21 cellular contexts compared by ENCODE assay signal in the genomic region with DNA sequence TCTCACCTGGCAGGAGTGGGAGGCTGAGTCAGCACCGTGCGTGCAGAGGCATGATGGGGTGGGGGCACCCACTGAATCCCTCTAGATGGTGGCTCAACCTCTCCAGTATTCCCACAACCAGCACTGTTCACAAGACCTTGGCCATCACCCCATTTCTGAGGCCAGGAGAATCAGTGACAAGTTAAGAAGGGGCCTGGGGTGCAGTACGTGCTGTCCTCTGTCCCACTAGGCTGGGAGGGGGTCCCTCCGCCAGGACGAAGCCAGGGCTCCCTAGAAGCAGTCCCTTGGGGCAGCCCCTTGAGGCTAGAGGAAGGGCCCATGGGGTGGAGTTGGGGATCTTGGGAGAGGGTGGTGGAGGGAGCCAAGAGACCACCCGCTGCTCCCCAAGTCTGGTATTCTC. TPM values are rescaled to one million over a fixed set of nuclear protein-coding genes. Genes with fewer than 3 reads are reported as not detected.
DNase-seq lines count a peak whose midpoint lies in the region; ATAC-seq and TF ChIP-seq lines count a peak whose summit lies in the region.
"Had no signal": no experiment of that assay in that cellular context is flagged by ENCODE, and none has a peak within 500 bp of the region (broad histone marks: within the 10 kb centered on the region; RNA-seq: fewer than 3 reads in every experiment).

No MANE protein-coding gene starts in this region.

- H3K27me3 ChIP-seq in osteoblast (ENCODE audit: insufficient read depth, low read length) (peaks cover 12% of the 10 kb centered on the region), aorta (ENCODE audit: control insufficient read depth in 1 of 2, insufficient read depth in 2 of 2, low read length in 1 of 2) (no peaks in the 10 kb centered on the region)
- H3K27me3 ChIP-seq: BE2C, Peyer's patch had no signal

- no peaks in the 10 kb centered on the region for H3K9me3 ChIP-seq in osteoblast (ENCODE audit: low read depth, low read length)
- H3K9me3 ChIP-seq in aorta (ENCODE audit: control insufficient read depth, low read length), result no peaks in the 10 kb centered on the region
- H3K9me3 ChIP-seq: BE2C, Peyer's patch had no signal

- no peak overlapping the region for H3K4me2 ChIP-seq in osteoblast (ENCODE audit: insufficient read depth, low read length)

- no peaks in the 10 kb centered on the region for H3K4me1 Mint-ChIP-seq in natural killer cell treated with Interleukin-12 subunit alpha and Interleukin-12 subunit beta and Interleukin-15 and Interleukin-18, amount 100 ng/mL, for 72 hours (ENCODE audit: low read depth in 2 of 2)
- no peaks in the 10 kb centered on the region for H3K4me1 Mint-ChIP-seq in natural killer cell
- H3K4me1 Mint-ChIP-seq in stimulated activated effector memory CD8-positive, alpha-beta T cell treated with anti-CD3 and anti-CD28 coated beads, Interleukin-12 subunit alpha, Interleukin-12 subunit beta, amount 100 ng/mL, for 72 hours, result no peaks in the 10 kb centered on the region
- H3K4me1 Mint-ChIP-seq: CD4-positive, alpha-beta memory T cell had no signal

- H3K27ac Mint-ChIP-seq in natural killer cell treated with Interleukin-12 subunit alpha and Interleukin-12 subunit beta and Interleukin-15 and Interleukin-18, amount 100 ng/mL, for 72 hours, result no peak overlapping the region
- H3K27ac Mint-ChIP-seq in natural killer cell, result no peak overlapping the region
- H3K27ac Mint-ChIP-seq in stimulated activated effector memory CD8-positive, alpha-beta T cell treated with anti-CD3 and anti-CD28 coated beads, Interleukin-12 subunit alpha, Interleukin-12 subunit beta, amount 100 ng/mL, for 72 hours, result no peak overlapping the region
- H3K27ac Mint-ChIP-seq: CD4-positive, alpha-beta memory T cell had no signal

- WGBS in aorta, 2 donors, result 82 to 87% methylated on average over 6 of the region's 6 CpGs

- H3K27ac ChIP-seq in osteoblast (ENCODE audit: low read depth, low read length), result no peak overlapping the region
- H3K27ac ChIP-seq in aorta (ENCODE audit: low read depth in 1 of 2, low read length in 2 of 2), result no peak overlapping the region
- H3K27ac ChIP-seq: Peyer's patch had no signal

- peaks cover 0 to 6% of the 10 kb centered on the region in 2 donors for H3K27me3 Mint-ChIP-seq in natural killer cell treated with Interleukin-12 subunit alpha and Interleukin-12 subunit beta and Interleukin-15 and Interleukin-18, amount 100 ng/mL, for 72 hours
- peaks cover 0 to 5% of the 10 kb centered on the region in 2 donors for H3K27me3 Mint-ChIP-seq in natural killer cell (ENCODE audit: low read depth in 2 of 2)

- H4K20me1 ChIP-seq in osteoblast (ENCODE audit: insufficient read depth, low read length), result no peaks in the 10 kb centered on the region

- H3K79me2 ChIP-seq in osteoblast (ENCODE audit: insufficient read depth, low read length), result no peaks in the 10 kb centered on the region

- no peak overlapping the region for H3K4me3 Mint-ChIP-seq in natural killer cell treated with Interleukin-12 subunit alpha and Interleukin-12 subunit beta and Interleukin-15 and Interleukin-18, amount 100 ng/mL, for 72 hours
- no peak overlapping the region for H3K4me3 Mint-ChIP-seq in natural killer cell
- H3K4me3 Mint-ChIP-seq in stimulated activated effector memory CD8-positive, alpha-beta T cell treated with anti-CD3 and anti-CD28 coated beads, Interleukin-12 subunit alpha, Interleukin-12 subunit beta, amount 100 ng/mL, for 72 hours, result no peak overlapping the region
- H3K4me3 Mint-ChIP-seq: CD4-positive, alpha-beta memory T cell had no signal

- no peak overlapping the region for H2AFZ ChIP-seq in osteoblast (ENCODE audit: low read length)

- TF ChIP-seq CTCF in natural killer cell (IDR thresholded peaks at IDR 0.05) (no peak), epithelial cell of esophagus (IDR thresholded peaks at IDR 0.05; ENCODE audit: insufficient read depth, low read depth, low read length, missing control alignments) (no peak), osteoblast (IDR thresholded peaks at IDR 0.05; ENCODE audit: extremely low read depth, low read depth, low read length) (no peak), GM20000 (IDR thresholded peaks at IDR 0.05; ENCODE audit: extremely low read depth, missing control alignments) (no peak)

- peak; percentile 54 for DNase-seq in natural killer cell treated with Interleukin-12 subunit alpha and Interleukin-12 subunit beta and Interleukin-15 and Interleukin-18, amount 100 ng/mL, for 72 hours (ENCODE audit: low spot score)
- DNase-seq in natural killer cell (no peak), epithelial cell of esophagus (ENCODE audit: low read depth) (peak; percentile 26), osteoblast (ENCODE audit: insufficient read length, low spot score, missing footprints) (peak; percentile 37), aorta (peak; percentile 16 to 38), GM20000 (ENCODE audit: low spot score) (no peak), NCI-H1417 treated with DMSO at 0.1 percent for 48 hours (lab: John Stamatoyannopoulos, UW) (no peak)
- no peak for DNase-seq in stimulated activated effector memory CD8-positive, alpha-beta T cell treated with anti-CD3 and anti-CD28 coated beads, Interleukin-12 subunit alpha, Interleukin-12 subunit beta, amount 100 ng/mL, for 72 hours (ENCODE audit: low spot score in 2 of 2)
- DNase-seq: DND-41, GF-D8, Karpas-422, MM.1S, NCI-H1105, NCI-H187 treated with DMSO at 0.1 percent for 48 hours, NCI-H82 had no signal

- H3K36me3 ChIP-seq in osteoblast (ENCODE audit: insufficient read depth, low read length) (no peaks in the 10 kb centered on the region), aorta (ENCODE audit: control insufficient read depth in 1 of 2, insufficient read depth in 2 of 2, low read length in 1 of 2) (no peaks in the 10 kb centered on the region)
- H3K36me3 ChIP-seq: BE2C, Peyer's patch had no signal

- intact Hi-C loops in natural killer cell (cut with micrococcal nuclease) (no loop called here), aorta (cut with DNase I) (no loop called here)

- no peaks in the 10 kb centered on the region for H3K36me3 Mint-ChIP-seq in natural killer cell treated with Interleukin-12 subunit alpha and Interleukin-12 subunit beta and Interleukin-15 and Interleukin-18, amount 100 ng/mL, for 72 hours
- no peaks in the 10 kb centered on the region for H3K36me3 Mint-ChIP-seq in natural killer cell
- no peaks in the 10 kb centered on the region for H3K36me3 Mint-ChIP-seq in stimulated activated effector memory CD8-positive, alpha-beta T cell treated with anti-CD3 and anti-CD28 coated beads, Interleukin-12 subunit alpha, Interleukin-12 subunit beta, amount 100 ng/mL, for 72 hours
- H3K36me3 Mint-ChIP-seq: CD4-positive, alpha-beta memory T cell had no signal

- H3K4me3 ChIP-seq in epithelial cell of esophagus (ENCODE audit: low read length), result no peak overlapping the region
- no peak overlapping the region for H3K4me3 ChIP-seq in osteoblast (ENCODE audit: insufficient read depth, low read length)
- no peak overlapping the region for H3K4me3 ChIP-seq in aorta (ENCODE audit: low read length in 2 of 2)
- H3K4me3 ChIP-seq: Peyer's patch had no signal

- no peak for ATAC-seq in natural killer cell treated with Interleukin-12 subunit alpha and Interleukin-12 subunit beta and Interleukin-15 and Interleukin-18, amount 100 ng/mL, for 72 hours
- ATAC-seq in natural killer cell (no peak), aorta (ENCODE audit: low FRiP score) (no peak)
- no peak for ATAC-seq in stimulated activated effector memory CD8-positive, alpha-beta T cell treated with anti-CD3 and anti-CD28 coated beads, Interleukin-12 subunit alpha, Interleukin-12 subunit beta, amount 100 ng/mL, for 72 hours

- no peaks in the 10 kb centered on the region for H3K4me1 ChIP-seq in osteoblast (ENCODE audit: insufficient read depth, low read length)
- H3K4me1 ChIP-seq in aorta (ENCODE audit: control insufficient read depth in 1 of 2, insufficient read depth in 2 of 2, low read length in 2 of 2), result no peaks in the 10 kb centered on the region
- H3K4me1 ChIP-seq: BE2C, Peyer's patch had no signal

- no peaks in the 10 kb centered on the region for H3K9me3 Mint-ChIP-seq in natural killer cell treated with Interleukin-12 subunit alpha and Interleukin-12 subunit beta and Interleukin-15 and Interleukin-18, amount 100 ng/mL, for 72 hours
- H3K9me3 Mint-ChIP-seq in natural killer cell, result no peaks in the 10 kb centered on the region
- H3K9me3 Mint-ChIP-seq in stimulated activated effector memory CD8-positive, alpha-beta T cell treated with anti-CD3 and anti-CD28 coated beads, Interleukin-12 subunit alpha, Interleukin-12 subunit beta, amount 100 ng/mL, for 72 hours, result no peaks in the 10 kb centered on the region
- H3K9me3 Mint-ChIP-seq: CD4-positive, alpha-beta memory T cell had no signal

RNA-seq across cellular contexts. Expression of gene MYL3, which starts 4.8 kb away (rescaled TPM):
- not detected for total RNA-seq in natural killer cell treated with Interleukin-12 subunit alpha and Interleukin-12 subunit beta and Interleukin-15 and Interleukin-18, amount 100 ng/mL, for 72 hours
- total RNA-seq in natural killer cell (not detected), osteoblast (not detected in 2 replicates), aorta (1 to 10 TPM; 1.8 to 3.0 TPM)
- 10 to 100 TPM in 1 of 2 donors, 1 to 10 TPM in 1; 2.6 to 14.3 TPM for polyA plus RNA-seq in aorta
- total RNA-seq: CD4-positive, alpha-beta memory T cell; H1; NCI-H460 had no signal
- polyA plus RNA-seq: AG04450; CD4-positive, alpha-beta memory T cell had no signal

RNA-seq across cellular contexts. Expression of gene PTH1R, which starts 19.1 kb away (rescaled TPM):
- not detected for total RNA-seq in natural killer cell treated with Interleukin-12 subunit alpha and Interleukin-12 subunit beta and Interleukin-15 and Interleukin-18, amount 100 ng/mL, for 72 hours
- total RNA-seq in natural killer cell (not detected), osteoblast (0.29 and 0.36 TPM in 2 replicates), aorta (1 to 10 TPM; 6.6 to 6.7 TPM)
- polyA plus RNA-seq in aorta, result 10 to 100 TPM in 1 of 2 donors, 1 to 10 TPM in 1; 8.4 to 38.6 TPM
- total RNA-seq: CD4-positive, alpha-beta memory T cell had no signal
- polyA plus RNA-seq: CD4-positive, alpha-beta memory T cell had no signal

Comparison
In these comparisons a context has a peak if more than half of its experiments do, and no peak if none do; other contexts are left out.
1. DNase-seq: peak in natural killer cell treated with Interleukin-12 subunit alpha and Interleukin-12 subunit beta and Interleukin-15 and Interleukin-18, amount 100 ng/mL, for 72 hours (single experiment), epithelial cell of esophagus (single experiment), osteoblast (single experiment) and aorta (2 of 2); none in natural killer cell (single experiment), GM20000 (single experiment), stimulated activated effector memory CD8-positive, alpha-beta T cell treated with anti-CD3 and anti-CD28 coated beads, Interleukin-12 subunit alpha, Interleukin-12 subunit beta, amount 100 ng/mL, for 72 hours (0 of 2) and NCI-H1417 treated with DMSO at 0.1 percent for 48 hours (single experiment).